In the genomic region with DNA sequence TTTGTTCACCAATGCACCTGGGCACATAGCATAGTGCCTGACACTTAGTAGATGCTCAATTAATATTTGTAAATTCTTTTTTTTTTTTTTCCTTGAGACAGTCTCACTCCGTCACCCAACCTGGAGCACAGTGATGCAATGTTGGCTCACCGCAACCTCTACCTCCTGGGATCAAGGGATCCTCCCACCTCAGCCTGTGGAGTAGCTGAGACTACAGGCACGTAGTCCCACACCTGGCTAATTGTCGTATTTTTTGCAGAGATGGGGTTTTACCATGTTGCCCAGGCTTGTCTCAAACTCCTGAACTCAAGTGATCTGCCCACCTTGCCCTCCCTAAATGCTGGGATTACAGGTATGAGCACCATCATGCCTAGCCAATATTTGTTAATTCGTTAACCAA, we compare ENCODE assay signal across 2 cellular contexts.
TF ChIP-seq lines count a peak whose summit lies in the region.

No MANE protein-coding gene starts in this region.

TF ChIP-seq in HepG2, 621 proteins besides CTCF, POLR2A, EP300 and RAD21:
- TF ChIP-seq ATF4 (CRISPR knock-in tag; IDR thresholded peaks at IDR 0.05) (peak in 1 of 2 experiments; percentile 24; a peak in 1 of 4 replicates), ZBTB38 (CRISPR knock-in tag; IDR thresholded peaks at IDR 0.05) (peak; percentile 83), CEBPG (CRISPR knock-in tag; IDR thresholded peaks at IDR 0.05) (peak; percentile 68), GABPB1 (CRISPR knock-in tag; IDR thresholded peaks at IDR 0.05) (0 out of 2 replicates have a peak, but pooled peaks have one; percentile 13), ZBTB33 (CRISPR knock-in tag; IDR thresholded peaks at IDR 0.05) (peak; percentile 57; the same call in 1 of the 2 replicates)
- TF ChIP-seq, protein P1, sequence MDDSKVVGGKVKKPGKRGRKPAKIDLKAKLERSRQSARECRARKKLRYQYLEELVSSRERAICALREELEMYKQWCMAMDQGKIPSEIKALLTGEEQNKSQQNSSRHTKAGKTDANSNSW (CRISPR knock-in tag; IDR thresholded peaks at IDR 0.05; ENCODE audit: borderline replicate concordance), result no peak

TF ChIP-seq in GM23338, 12 proteins besides CTCF, POLR2A, EP300 and RAD21:
- TF ChIP-seq EZH2 (IDR thresholded peaks at IDR 0.05; ENCODE audit: low read depth, unreplicated experiment), result no peak
- no peak for TF ChIP-seq NANOG (IDR thresholded peaks at IDR 0.05; ENCODE audit: borderline replicate concordance)
- TF ChIP-seq ZNF462 (CRISPR knock-in tag; IDR thresholded peaks at IDR 0.05), result no peak
- TF ChIP-seq CREB1 (CRISPR knock-in tag; IDR thresholded peaks at IDR 0.05; ENCODE audit: low read depth), result no peak
- no peak for TF ChIP-seq ZNF114 (CRISPR knock-in tag; IDR thresholded peaks at IDR 0.05)
- no peak for TF ChIP-seq JUNB (IDR thresholded peaks at IDR 0.05; ENCODE audit: unreplicated experiment)
- no peak for TF ChIP-seq REST (IDR thresholded peaks at IDR 0.05; ENCODE audit: unreplicated experiment)
- TF ChIP-seq ZNF331 (CRISPR knock-in tag; IDR thresholded peaks at IDR 0.05; ENCODE audit: low read depth), result no peak
- TF ChIP-seq POLR2AphosphoS5 (IDR thresholded peaks at IDR 0.05; ENCODE audit: low read depth), result no peak
- no peak for TF ChIP-seq STAT1 (IDR thresholded peaks at IDR 0.05; ENCODE audit: unreplicated experiment)
